ENCODE assay signal across 15 cellular contexts in genomic region chr4:55758570-55758969, GRCh38.
A peak's percentile ranks its signal among the peaks of the same experiment; 100 is the strongest.
DNase-seq lines count a peak whose midpoint lies in the region; ATAC-seq, FAIRE-seq and TF ChIP-seq lines count a peak whose summit lies in the region.
"Had no signal": no experiment of that assay in that cellular context is flagged by ENCODE, and none has a peak within 500 bp of the region (broad histone marks: within the 10 kb centered on the region; RNA-seq: fewer than 3 reads in every experiment).

No MANE protein-coding gene starts in this region.

- TF ChIP-seq RAD21 in K562 (CRISPR knock-in tag; conservative IDR thresholded peaks at IDR 0.05 in 1 of 2, IDR thresholded peaks at IDR 0.05 in 1 of 2), result no peak

- POLR2A ChIA-PET in K562 (lab: Yijun Ruan, JAX), result no interaction called here
- POLR2A ChIA-PET in naive thymus-derived CD4-positive, alpha-beta T cell (lab: Charles Lee), result no interaction called here

- no peaks in the 10 kb centered on the region for H3K27me3 ChIP-seq in K562 (ENCODE audit: control insufficient read depth in 2 of 2, insufficient read depth in 2 of 2, low read length in 2 of 2)
- H3K27me3 ChIP-seq in naive thymus-derived CD4-positive, alpha-beta T cell (ENCODE audit: control insufficient read depth in 2 of 2, insufficient read depth in 2 of 2, low read length in 2 of 2), result no peaks in the 10 kb centered on the region

- H4K20me1 ChIP-seq in K562 (replicated peaks; ENCODE audit: control insufficient read depth, insufficient read depth, low read length), result no peaks in the 10 kb centered on the region

- H3K36me3 ChIP-seq in K562 (ENCODE audit: control insufficient read depth, insufficient read depth, low read length), result no peaks in the 10 kb centered on the region
- no peaks in the 10 kb centered on the region for H3K36me3 ChIP-seq in naive thymus-derived CD4-positive, alpha-beta T cell (ENCODE audit: control insufficient read depth in 2 of 3, insufficient read depth in 3 of 3, low read length in 3 of 3)

- DNase-seq in DMS79 (lab: John Stamatoyannopoulos, UW), result peak; percentile 53
- peak; percentile 98 for DNase-seq in NCI-H1694 (lab: John Stamatoyannopoulos, UW)
- DNase-seq in K562 (ENCODE audit: extremely low read depth in 1 of 4, low spot score in 3 of 4), result no peak
- DNase-seq in naive thymus-derived CD4-positive, alpha-beta T cell, result no peak
- DNase-seq in GM13977 (ENCODE audit: low spot score), result no peak
- DNase-seq in GM12892 (ENCODE audit: insufficient read length), result no peak
- DNase-seq: activated CD4-positive, alpha-beta T cell treated with anti-CD3 and anti-CD28 coated beads for 48 hours; effector memory CD8-positive, alpha-beta T cell; glutamatergic neuron; kidney glomerular epithelial cell; substantia nigra; T-helper 1 cell had no signal

- no peak overlapping the region for H3K4me3 ChIP-seq in K562
- no peak overlapping the region for H3K4me3 ChIP-seq in naive thymus-derived CD4-positive, alpha-beta T cell (ENCODE audit: low read length)

- no peak for FAIRE-seq in K562 (lab: Jason Lieb, UNC)
- no peak for FAIRE-seq in GM12892 (lab: Jason Lieb, UNC)
- FAIRE-seq: astrocyte had no signal

- H3K9me1 ChIP-seq in K562 (ENCODE audit: control insufficient read depth, insufficient read depth, low read length), result no peaks in the 10 kb centered on the region

- BruUV-seq in K562 (replicated peaks; lab: Mats Ljungman, UMichigan), result no TSS peak

- in situ Hi-C loops in K562 (cut with MboI) (no loop called here), GM13977 (cut with MboI; ENCODE audit: low pct_unique_long_range_greater_than_20kb, low sequenced_read_pairs, unreplicated experiment) (no loop called here)

- 57% methylated on average over 4 of the region's 4 CpGs for WGBS in K562 (ENCODE audit: insufficient coverage, low coverage, missing lambda C conversion rate)

- no peaks in the 10 kb centered on the region for H3K79me2 ChIP-seq in K562 (ENCODE audit: control insufficient read depth, insufficient read depth, low read length)

- TF ChIP-seq CTCF in K562 (IDR thresholded peaks at IDR 0.05 in 2 of 3, conservative IDR thresholded peaks at IDR 0.05 in 1 of 3; ENCODE audit: insufficient read depth in 2 of 3, low read depth in 1 of 3, low read length in 3 of 3), result no peak
- TF ChIP-seq CTCF in GM13977 (IDR thresholded peaks at IDR 0.05; ENCODE audit: extremely low read depth, insufficient read depth, missing control alignments), result no peak

- H3K27ac Mint-ChIP-seq in naive thymus-derived CD4-positive, alpha-beta T cell, result no peak overlapping the region
- H3K27ac Mint-ChIP-seq: effector memory CD8-positive, alpha-beta T cell; nephron had no signal

- H3K36me3 Mint-ChIP-seq in naive thymus-derived CD4-positive, alpha-beta T cell, result no peaks in the 10 kb centered on the region

- peak; percentile 70 for ATAC-seq in K562
- peak; percentile 37 for ATAC-seq in naive thymus-derived CD4-positive, alpha-beta T cell
- ATAC-seq in HG02763 (IDR thresholded peaks at IDR 0.05; ENCODE audit: unreplicated experiment), result no peak
- ATAC-seq: effector memory CD8-positive, alpha-beta T cell had no signal

- TF ChIP-seq POLR2A in K562 (conservative IDR thresholded peaks at IDR 0.05) (no peak), GM12892 (IDR thresholded peaks at IDR 0.05; ENCODE audit: low read depth, low read length) (no peak)

- no peak for TF ChIP-seq EP300 in K562 (IDR thresholded peaks at IDR 0.05; ENCODE audit: low read length)

- CTCF ChIA-PET in K562 (lab: Yijun Ruan, JAX; ENCODE audit: low intra/inter-chr PET ratio), result no interaction called here
- CTCF ChIA-PET in naive thymus-derived CD4-positive, alpha-beta T cell (lab: Charles Lee), result no interaction called here

- no peaks in the 10 kb centered on the region for H3K9me3 Mint-ChIP-seq in naive thymus-derived CD4-positive, alpha-beta T cell
- H3K9me3 Mint-ChIP-seq: effector memory CD8-positive, alpha-beta T cell; nephron had no signal

- H3K4me1 ChIP-seq in K562 (replicated peaks in 1 of 2; ENCODE audit: control insufficient read depth in 2 of 2, insufficient read depth in 2 of 2, low read length in 2 of 2), result peaks cover 0 to 2% of the 10 kb centered on the region in 2 experiments; a peak in 2 of 5 replicates
- no peaks in the 10 kb centered on the region for H3K4me1 ChIP-seq in naive thymus-derived CD4-positive, alpha-beta T cell (ENCODE audit: control insufficient read depth in 2 of 2, insufficient read depth in 2 of 2, low read length in 2 of 2)

- H3K4me3 Mint-ChIP-seq in naive thymus-derived CD4-positive, alpha-beta T cell, result no peak overlapping the region
- H3K4me3 Mint-ChIP-seq: effector memory CD8-positive, alpha-beta T cell; nephron had no signal

- H3K9me3 ChIP-seq in K562 (replicated peaks; ENCODE audit: control insufficient read depth, insufficient read depth, low read depth, low read length), result no peaks in the 10 kb centered on the region
- no peaks in the 10 kb centered on the region for H3K9me3 ChIP-seq in naive thymus-derived CD4-positive, alpha-beta T cell (ENCODE audit: control insufficient read depth in 2 of 3, low read length in 3 of 3)

- H3K27me3 Mint-ChIP-seq in naive thymus-derived CD4-positive, alpha-beta T cell, result peaks cover 0 to 3% (median 0%) of the 10 kb centered on the region in 5 donors
- H3K27me3 Mint-ChIP-seq: effector memory CD8-positive, alpha-beta T cell had no signal

- H3K9ac ChIP-seq in K562 (ENCODE audit: insufficient read depth in 1 of 2, low read depth in 2 of 2, low read length in 2 of 2), result no peak overlapping the region; a peak in 1 of 4 replicates

- H3K4me1 Mint-ChIP-seq in naive thymus-derived CD4-positive, alpha-beta T cell, result peaks cover 0 to 4% (median 0%) of the 10 kb centered on the region in 7 donors
- H3K4me1 Mint-ChIP-seq: nephron had no signal

- H3K27ac ChIP-seq in K562 (ENCODE audit: extremely low read depth, low read depth, low read length), result peak overlapping the region; percentile 31; the same call in 1 of the 3 replicates
- H3K27ac ChIP-seq in naive thymus-derived CD4-positive, alpha-beta T cell (ENCODE audit: low read depth, low read length), result no peak overlapping the region

- intact Hi-C loops in K562 (cut with micrococcal nuclease), result no loop called here
- intact Hi-C loops in naive thymus-derived CD4-positive, alpha-beta T cell (cut with micrococcal nuclease), result loop anchor here in 1 of 2 donors (10.0 kb wide), 1 partner anchor 106 kb away; no protein-coding TSS in a partner anchor

- peak overlapping the region; percentile 81 for H2AFZ ChIP-seq in K562 (ENCODE audit: low read depth, low read length)

- H3K4me2 ChIP-seq in K562 (ENCODE audit: insufficient read depth, low read length), result no peak overlapping the region

TF ChIP-seq in K562, 482 proteins besides CTCF, POLR2A, EP300 and RAD21 (continues in another document):
- TF ChIP-seq NR0B1 (IDR thresholded peaks at IDR 0.05; ENCODE audit: partially characterized antibody), result no peak
- TF ChIP-seq PBX2 (CRISPR knock-in tag; IDR thresholded peaks at IDR 0.05; ENCODE audit: low read depth), result no peak
- TF ChIP-seq PBX2 (tag; conservative IDR thresholded peaks at IDR 0.05; ENCODE audit: low read depth), result 0 out of 2 replicates have a peak, but pooled peaks have one; percentile 5
- TF ChIP-seq FOXK2 (conservative IDR thresholded peaks at IDR 0.05 in 1 of 2, IDR thresholded peaks at IDR 0.05 in 1 of 2; ENCODE audit: low read depth in 2 of 2), result 0 out of 4 replicates have a peak, but pooled peaks of 1 of the 2 experiments have one; percentile 38
- no peak for TF ChIP-seq EGR1 (conservative IDR thresholded peaks at IDR 0.05)
- TF ChIP-seq MYNN (IDR thresholded peaks at IDR 0.05), result peak; percentile 15; the same call in 1 of the 2 replicates
- TF ChIP-seq MYNN (CRISPR knock-in tag; IDR thresholded peaks at IDR 0.05), result no peak

Comparison
In these comparisons a context has a peak if more than half of its experiments do, and no peak if none do; other contexts are left out.
1. DNase-seq: peak in DMS79 (single experiment) and NCI-H1694 (single experiment); none in K562 (0 of 4), naive thymus-derived CD4-positive, alpha-beta T cell (0 of 9), GM13977 (single experiment) and GM12892 (single experiment).